In the genomic region with DNA sequence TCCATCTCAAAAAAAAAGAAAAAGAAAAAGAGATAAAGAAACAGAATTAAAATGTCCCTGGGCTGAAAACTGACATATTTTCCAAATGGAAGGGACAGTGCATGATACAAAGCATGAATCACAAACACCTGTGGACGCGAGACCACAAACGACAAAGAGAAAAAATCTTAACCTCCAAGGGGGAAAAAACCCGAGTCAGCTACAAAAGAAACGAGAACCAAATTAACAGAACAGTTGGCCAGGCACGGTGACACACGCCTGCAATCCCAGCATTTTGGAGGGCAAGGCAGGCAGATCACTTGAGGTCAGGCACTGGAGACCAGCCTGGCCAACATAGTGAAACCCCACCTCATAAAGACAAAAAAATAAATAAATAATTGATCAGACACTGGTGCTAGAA, we compare ENCODE assay signal across 1 cellular context.
TF ChIP-seq lines count a peak whose summit lies in the region.

No MANE protein-coding gene starts in this region.

TF ChIP-seq in WTC11, 78 proteins besides CTCF, POLR2A, EP300 and RAD21 (continued from another document):
- TF ChIP-seq, protein P1, sequence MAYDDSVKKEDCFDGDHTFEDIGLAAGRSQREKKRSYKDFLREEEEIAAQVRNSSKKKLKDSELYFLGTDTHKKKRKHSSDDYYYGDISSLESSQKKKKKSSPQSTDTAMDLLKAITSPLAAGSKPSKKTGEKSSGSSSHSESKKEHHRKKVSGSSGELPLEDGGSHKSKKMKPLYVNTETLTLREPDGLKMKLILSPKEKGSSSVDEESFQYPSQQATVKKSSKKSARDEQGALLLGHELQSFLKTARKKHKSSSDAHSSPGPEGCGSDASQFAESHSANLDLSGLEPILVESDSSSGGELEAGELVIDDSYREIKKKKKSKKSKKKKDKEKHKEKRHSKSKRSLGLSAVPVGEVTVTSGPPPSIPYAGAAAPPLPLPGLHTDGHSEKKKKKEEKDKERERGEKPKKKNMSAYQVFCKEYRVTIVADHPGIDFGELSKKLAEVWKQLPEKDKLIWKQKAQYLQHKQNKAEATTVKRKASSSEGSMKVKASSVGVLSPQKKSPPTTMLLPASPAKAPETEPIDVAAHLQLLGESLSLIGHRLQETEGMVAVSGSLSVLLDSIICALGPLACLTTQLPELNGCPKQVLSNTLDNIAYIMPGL (CRISPR knock-in tag; IDR thresholded peaks at IDR 0.05), result no peak
- no peak for TF ChIP-seq MAX (CRISPR knock-in tag; IDR thresholded peaks at IDR 0.05)
- TF ChIP-seq, protein P2, sequence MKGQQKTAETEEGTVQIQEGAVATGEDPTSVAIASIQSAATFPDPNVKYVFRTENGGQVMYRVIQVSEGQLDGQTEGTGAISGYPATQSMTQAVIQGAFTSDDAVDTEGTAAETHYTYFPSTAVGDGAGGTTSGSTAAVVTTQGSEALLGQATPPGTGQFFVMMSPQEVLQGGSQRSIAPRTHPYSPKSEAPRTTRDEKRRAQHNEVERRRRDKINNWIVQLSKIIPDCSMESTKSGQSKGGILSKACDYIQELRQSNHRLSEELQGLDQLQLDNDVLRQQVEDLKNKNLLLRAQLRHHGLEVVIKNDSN (CRISPR knock-in tag; IDR thresholded peaks at IDR 0.05), result no peak
- TF ChIP-seq ESRRA (CRISPR knock-in tag; IDR thresholded peaks at IDR 0.05; ENCODE audit: borderline replicate concordance), result no peak
- TF ChIP-seq SMAD3 (CRISPR knock-in tag; IDR thresholded peaks at IDR 0.05; ENCODE audit: borderline replicate concordance), result no peak
- TF ChIP-seq, protein P3, sequence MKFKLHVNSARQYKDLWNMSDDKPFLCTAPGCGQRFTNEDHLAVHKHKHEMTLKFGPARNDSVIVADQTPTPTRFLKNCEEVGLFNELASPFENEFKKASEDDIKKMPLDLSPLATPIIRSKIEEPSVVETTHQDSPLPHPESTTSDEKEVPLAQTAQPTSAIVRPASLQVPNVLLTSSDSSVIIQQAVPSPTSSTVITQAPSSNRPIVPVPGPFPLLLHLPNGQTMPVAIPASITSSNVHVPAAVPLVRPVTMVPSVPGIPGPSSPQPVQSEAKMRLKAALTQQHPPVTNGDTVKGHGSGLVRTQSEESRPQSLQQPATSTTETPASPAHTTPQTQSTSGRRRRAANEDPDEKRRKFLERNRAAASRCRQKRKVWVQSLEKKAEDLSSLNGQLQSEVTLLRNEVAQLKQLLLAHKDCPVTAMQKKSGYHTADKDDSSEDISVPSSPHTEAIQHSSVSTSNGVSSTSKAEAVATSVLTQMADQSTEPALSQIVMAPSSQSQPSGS (CRISPR knock-in tag; IDR thresholded peaks at IDR 0.05; ENCODE audit: borderline replicate concordance, low read depth), result no peak
- TF ChIP-seq, protein P4, sequence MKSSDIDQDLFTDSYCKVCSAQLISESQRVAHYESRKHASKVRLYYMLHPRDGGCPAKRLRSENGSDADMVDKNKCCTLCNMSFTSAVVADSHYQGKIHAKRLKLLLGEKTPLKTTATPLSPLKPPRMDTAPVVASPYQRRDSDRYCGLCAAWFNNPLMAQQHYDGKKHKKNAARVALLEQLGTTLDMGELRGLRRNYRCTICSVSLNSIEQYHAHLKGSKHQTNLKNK (CRISPR knock-in tag; IDR thresholded peaks at IDR 0.05), result no peak
- TF ChIP-seq, protein P5, sequence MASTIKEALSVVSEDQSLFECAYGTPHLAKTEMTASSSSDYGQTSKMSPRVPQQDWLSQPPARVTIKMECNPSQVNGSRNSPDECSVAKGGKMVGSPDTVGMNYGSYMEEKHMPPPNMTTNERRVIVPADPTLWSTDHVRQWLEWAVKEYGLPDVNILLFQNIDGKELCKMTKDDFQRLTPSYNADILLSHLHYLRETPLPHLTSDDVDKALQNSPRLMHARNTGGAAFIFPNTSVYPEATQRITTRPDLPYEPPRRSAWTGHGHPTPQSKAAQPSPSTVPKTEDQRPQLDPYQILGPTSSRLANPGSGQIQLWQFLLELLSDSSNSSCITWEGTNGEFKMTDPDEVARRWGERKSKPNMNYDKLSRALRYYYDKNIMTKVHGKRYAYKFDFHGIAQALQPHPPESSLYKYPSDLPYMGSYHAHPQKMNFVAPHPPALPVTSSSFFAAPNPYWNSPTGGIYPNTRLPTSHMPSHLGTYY (CRISPR knock-in tag; IDR thresholded peaks at IDR 0.05), result no peak
